Comparison of ENCODE assay signal across 1 cellular context in the genomic region with DNA sequence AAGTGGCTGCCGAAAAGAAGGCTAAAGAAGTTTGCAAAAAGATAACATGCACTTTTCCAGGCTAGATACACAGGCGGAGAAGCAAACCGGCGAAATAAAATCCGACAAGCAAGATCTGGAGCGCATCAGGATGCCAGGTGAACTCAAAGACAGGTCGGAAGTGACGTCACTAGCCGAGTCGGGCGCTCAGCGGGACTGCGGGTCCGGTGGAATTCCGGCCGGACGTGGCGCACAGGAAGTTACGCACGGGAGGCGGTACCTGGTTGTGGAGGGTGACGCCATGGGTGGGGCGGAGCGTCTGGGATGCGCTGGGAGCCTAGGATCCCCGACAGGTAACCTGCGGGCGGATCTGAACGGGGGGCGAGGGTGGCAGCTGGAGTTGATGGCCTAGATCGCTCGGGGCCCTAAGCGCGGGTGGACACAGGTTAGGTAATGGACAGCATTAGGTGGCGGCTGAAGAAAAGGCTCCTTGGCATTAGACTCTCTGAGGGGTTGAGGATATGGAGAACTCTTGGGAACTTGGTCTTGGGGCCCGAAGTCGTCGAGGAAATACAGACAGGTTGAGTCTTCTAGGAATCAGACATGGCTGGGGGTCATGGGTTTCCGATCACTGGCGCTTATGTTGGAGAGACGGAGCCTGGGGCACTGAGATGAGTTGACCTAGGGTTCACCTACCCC.
TF ChIP-seq lines count a peak whose summit lies in the region.

No MANE protein-coding gene starts in this region.

TF ChIP-seq in HepG2, 621 proteins besides CTCF, POLR2A, EP300 and RAD21 (continued from another document and continues in another):
- TF ChIP-seq, protein P1, sequence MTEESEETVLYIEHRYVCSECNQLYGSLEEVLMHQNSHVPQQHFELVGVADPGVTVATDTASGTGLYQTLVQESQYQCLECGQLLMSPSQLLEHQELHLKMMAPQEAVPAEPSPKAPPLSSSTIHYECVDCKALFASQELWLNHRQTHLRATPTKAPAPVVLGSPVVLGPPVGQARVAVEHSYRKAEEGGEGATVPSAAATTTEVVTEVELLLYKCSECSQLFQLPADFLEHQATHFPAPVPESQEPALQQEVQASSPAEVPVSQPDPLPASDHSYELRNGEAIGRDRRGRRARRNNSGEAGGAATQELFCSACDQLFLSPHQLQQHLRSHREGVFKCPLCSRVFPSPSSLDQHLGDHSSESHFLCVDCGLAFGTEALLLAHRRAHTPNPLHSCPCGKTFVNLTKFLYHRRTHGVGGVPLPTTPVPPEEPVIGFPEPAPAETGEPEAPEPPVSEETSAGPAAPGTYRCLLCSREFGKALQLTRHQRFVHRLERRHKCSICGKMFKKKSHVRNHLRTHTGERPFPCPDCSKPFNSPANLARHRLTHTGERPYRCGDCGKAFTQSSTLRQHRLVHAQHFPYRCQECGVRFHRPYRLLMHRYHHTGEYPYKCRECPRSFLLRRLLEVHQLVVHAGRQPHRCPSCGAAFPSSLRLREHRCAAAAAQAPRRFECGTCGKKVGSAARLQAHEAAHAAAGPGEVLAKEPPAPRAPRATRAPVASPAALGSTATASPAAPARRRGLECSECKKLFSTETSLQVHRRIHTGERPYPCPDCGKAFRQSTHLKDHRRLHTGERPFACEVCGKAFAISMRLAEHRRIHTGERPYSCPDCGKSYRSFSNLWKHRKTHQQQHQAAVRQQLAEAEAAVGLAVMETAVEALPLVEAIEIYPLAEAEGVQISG (CRISPR knock-in tag; IDR thresholded peaks at IDR 0.05) = peak; percentile 91
- TF ChIP-seq ZNF232 (CRISPR knock-in tag; IDR thresholded peaks at IDR 0.05; ENCODE audit: borderline replicate concordance) = no peak
- no peak for TF ChIP-seq MIER2 (CRISPR knock-in tag; IDR thresholded peaks at IDR 0.05)
- no peak for TF ChIP-seq SETDB1 (CRISPR knock-in tag; IDR thresholded peaks at IDR 0.05; ENCODE audit: borderline replicate concordance)
- TF ChIP-seq PHF5A (CRISPR knock-in tag; IDR thresholded peaks at IDR 0.05; ENCODE audit: low read depth, unreplicated experiment) = no peak
- TF ChIP-seq, protein P2, sequence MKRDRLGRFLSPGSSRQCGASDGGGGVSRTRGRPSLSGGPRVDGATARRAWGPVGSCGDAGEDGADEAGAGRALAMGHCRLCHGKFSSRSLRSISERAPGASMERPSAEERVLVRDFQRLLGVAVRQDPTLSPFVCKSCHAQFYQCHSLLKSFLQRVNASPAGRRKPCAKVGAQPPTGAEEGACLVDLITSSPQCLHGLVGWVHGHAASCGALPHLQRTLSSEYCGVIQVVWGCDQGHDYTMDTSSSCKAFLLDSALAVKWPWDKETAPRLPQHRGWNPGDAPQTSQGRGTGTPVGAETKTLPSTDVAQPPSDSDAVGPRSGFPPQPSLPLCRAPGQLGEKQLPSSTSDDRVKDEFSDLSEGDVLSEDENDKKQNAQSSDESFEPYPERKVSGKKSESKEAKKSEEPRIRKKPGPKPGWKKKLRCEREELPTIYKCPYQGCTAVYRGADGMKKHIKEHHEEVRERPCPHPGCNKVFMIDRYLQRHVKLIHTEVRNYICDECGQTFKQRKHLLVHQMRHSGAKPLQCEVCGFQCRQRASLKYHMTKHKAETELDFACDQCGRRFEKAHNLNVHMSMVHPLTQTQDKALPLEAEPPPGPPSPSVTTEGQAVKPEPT (CRISPR knock-in tag; IDR thresholded peaks at IDR 0.05; ENCODE audit: low read depth) = no peak
- no peak for TF ChIP-seq ZMYM3 (CRISPR knock-in tag; IDR thresholded peaks at IDR 0.05)
- peak; percentile 72; the same call in 1 of the 2 replicates for TF ChIP-seq SIN3B (IDR thresholded peaks at IDR 0.05; ENCODE audit: low read length)
- no peak for TF ChIP-seq ELF3 (CRISPR knock-in tag; IDR thresholded peaks at IDR 0.05)
- no peak for TF ChIP-seq U2AF1 (optimal IDR thresholded peaks at IDR 0.05; ENCODE audit: low read depth, low read length)
- peak; percentile 61; the same call in 1 of the 2 replicates for TF ChIP-seq ZNF766 (CRISPR knock-in tag; IDR thresholded peaks at IDR 0.05; ENCODE audit: borderline replicate concordance)
- TF ChIP-seq ZNF883 (CRISPR knock-in tag; IDR thresholded peaks at IDR 0.05; ENCODE audit: not compliant biosample characterization) = peak; percentile 64
- TF ChIP-seq, protein P3, sequence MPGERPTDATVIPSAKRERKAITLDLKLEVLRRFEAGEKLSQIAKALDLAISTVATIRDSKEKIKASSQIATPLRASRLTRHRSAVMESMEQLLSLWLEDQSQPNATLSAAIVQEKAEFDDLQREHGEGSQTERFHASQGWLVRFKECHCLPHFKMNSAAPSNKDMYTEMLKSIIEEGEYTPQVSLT (CRISPR knock-in tag; IDR thresholded peaks at IDR 0.05; ENCODE audit: borderline replicate concordance, low read depth) = no peak
- TF ChIP-seq HIVEP1 (CRISPR knock-in tag; IDR thresholded peaks at IDR 0.05) = 0 out of 2 replicates have a peak, but pooled peaks have one; percentile 26
- TF ChIP-seq YY1 (IDR thresholded peaks at IDR 0.05; ENCODE audit: insufficient read depth, insufficient replicate concordance, low read depth, low read length) = peak; percentile 53
- peak; percentile 68; the same call in 1 of the 2 replicates for TF ChIP-seq ARNT2 (CRISPR knock-in tag; IDR thresholded peaks at IDR 0.05; ENCODE audit: low read depth)
- TF ChIP-seq, protein P4, sequence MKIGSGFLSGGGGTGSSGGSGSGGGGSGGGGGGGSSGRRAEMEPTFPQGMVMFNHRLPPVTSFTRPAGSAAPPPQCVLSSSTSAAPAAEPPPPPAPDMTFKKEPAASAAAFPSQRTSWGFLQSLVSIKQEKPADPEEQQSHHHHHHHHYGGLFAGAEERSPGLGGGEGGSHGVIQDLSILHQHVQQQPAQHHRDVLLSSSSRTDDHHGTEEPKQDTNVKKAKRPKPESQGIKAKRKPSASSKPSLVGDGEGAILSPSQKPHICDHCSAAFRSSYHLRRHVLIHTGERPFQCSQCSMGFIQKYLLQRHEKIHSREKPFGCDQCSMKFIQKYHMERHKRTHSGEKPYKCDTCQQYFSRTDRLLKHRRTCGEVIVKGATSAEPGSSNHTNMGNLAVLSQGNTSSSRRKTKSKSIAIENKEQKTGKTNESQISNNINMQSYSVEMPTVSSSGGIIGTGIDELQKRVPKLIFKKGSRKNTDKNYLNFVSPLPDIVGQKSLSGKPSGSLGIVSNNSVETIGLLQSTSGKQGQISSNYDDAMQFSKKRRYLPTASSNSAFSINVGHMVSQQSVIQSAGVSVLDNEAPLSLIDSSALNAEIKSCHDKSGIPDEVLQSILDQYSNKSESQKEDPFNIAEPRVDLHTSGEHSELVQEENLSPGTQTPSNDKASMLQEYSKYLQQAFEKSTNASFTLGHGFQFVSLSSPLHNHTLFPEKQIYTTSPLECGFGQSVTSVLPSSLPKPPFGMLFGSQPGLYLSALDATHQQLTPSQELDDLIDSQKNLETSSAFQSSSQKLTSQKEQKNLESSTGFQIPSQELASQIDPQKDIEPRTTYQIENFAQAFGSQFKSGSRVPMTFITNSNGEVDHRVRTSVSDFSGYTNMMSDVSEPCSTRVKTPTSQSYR (CRISPR knock-in tag; IDR thresholded peaks at IDR 0.05; ENCODE audit: borderline replicate concordance) = no peak
- TF ChIP-seq, protein P5, sequence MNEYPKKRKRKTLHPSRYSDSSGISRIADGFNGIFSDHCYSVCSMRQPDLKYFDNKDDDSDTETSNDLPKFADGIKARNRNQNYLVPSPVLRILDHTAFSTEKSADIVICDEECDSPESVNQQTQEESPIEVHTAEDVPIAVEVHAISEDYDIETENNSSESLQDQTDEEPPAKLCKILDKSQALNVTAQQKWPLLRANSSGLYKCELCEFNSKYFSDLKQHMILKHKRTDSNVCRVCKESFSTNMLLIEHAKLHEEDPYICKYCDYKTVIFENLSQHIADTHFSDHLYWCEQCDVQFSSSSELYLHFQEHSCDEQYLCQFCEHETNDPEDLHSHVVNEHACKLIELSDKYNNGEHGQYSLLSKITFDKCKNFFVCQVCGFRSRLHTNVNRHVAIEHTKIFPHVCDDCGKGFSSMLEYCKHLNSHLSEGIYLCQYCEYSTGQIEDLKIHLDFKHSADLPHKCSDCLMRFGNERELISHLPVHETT (CRISPR knock-in tag; conservative IDR thresholded peaks at IDR 0.05) = peak; percentile 87; the same call in 1 of the 2 replicates
- TF ChIP-seq, protein P6, sequence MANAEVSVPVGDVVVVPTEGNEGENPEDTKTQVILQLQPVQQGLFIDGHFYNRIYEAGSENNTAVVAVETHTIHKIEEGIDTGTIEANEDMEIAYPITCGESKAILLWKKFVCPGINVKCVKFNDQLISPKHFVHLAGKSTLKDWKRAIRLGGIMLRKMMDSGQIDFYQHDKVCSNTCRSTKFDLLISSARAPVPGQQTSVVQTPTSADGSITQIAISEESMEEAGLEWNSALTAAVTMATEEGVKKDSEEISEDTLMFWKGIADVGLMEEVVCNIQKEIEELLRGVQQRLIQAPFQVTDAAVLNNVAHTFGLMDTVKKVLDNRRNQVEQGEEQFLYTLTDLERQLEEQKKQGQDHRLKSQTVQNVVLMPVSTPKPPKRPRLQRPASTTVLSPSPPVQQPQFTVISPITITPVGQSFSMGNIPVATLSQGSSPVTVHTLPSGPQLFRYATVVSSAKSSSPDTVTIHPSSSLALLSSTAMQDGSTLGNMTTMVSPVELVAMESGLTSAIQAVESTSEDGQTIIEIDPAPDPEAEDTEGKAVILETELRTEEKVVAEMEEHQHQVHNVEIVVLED (CRISPR knock-in tag; IDR thresholded peaks at IDR 0.05; ENCODE audit: borderline replicate concordance) = peak; percentile 83
- TF ChIP-seq ZNF382 (CRISPR knock-in tag; IDR thresholded peaks at IDR 0.05; ENCODE audit: borderline replicate concordance) = no peak
- TF ChIP-seq ZNF709 (CRISPR knock-in tag; IDR thresholded peaks at IDR 0.05) = peak; percentile 87
- TF ChIP-seq, protein P7, sequence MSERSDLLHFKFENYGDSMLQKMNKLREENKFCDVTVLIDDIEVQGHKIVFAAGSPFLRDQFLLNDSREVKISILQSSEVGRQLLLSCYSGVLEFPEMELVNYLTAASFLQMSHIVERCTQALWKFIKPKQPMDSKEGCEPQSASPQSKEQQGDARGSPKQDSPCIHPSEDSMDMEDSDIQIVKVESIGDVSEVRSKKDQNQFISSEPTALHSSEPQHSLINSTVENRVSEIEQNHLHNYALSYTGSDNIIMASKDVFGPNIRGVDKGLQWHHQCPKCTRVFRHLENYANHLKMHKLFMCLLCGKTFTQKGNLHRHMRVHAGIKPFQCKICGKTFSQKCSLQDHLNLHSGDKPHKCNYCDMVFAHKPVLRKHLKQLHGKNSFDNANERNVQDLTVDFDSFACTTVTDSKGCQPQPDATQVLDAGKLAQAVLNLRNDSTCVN (CRISPR knock-in tag; IDR thresholded peaks at IDR 0.05; ENCODE audit: borderline replicate concordance) = no peak
- TF ChIP-seq ZNF577 (CRISPR knock-in tag; IDR thresholded peaks at IDR 0.05; ENCODE audit: borderline replicate concordance, low read depth) = no peak
- TF ChIP-seq ZNF225 (CRISPR knock-in tag; IDR thresholded peaks at IDR 0.05) = peak; percentile 59; the same call in 1 of the 2 replicates
- peak; percentile 69 for TF ChIP-seq BRD4 (CRISPR knock-in tag; IDR thresholded peaks at IDR 0.05)
- no peak for TF ChIP-seq MYNN (CRISPR knock-in tag; IDR thresholded peaks at IDR 0.05; ENCODE audit: low read depth)
- TF ChIP-seq, protein P8, sequence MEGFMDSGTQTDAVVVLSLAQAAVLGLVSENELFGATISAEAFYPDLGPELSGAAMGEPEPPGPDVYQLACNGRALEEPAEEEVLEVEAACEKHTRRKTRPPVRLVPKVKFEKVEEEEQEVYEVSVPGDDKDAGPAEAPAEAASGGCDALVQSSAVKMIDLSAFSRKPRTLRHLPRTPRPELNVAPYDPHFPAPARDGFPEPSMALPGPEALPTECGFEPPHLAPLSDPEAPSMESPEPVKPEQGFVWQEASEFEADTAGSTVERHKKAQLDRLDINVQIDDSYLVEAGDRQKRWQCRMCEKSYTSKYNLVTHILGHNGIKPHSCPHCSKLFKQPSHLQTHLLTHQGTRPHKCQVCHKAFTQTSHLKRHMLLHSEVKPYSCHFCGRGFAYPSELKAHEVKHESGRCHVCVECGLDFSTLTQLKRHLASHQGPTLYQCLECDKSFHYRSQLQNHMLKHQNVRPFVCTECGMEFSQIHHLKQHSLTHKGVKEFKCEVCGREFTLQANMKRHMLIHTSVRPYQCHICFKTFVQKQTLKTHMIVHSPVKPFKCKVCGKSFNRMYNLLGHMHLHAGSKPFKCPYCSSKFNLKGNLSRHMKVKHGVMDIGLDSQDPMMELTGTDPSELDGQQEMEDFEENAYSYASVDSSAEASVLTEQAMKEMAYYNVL (CRISPR knock-in tag; IDR thresholded peaks at IDR 0.05; ENCODE audit: borderline replicate concordance) = no peak
- no peak for TF ChIP-seq SRY (CRISPR knock-in tag; IDR thresholded peaks at IDR 0.05)
- no peak for TF ChIP-seq ZNF713 (CRISPR knock-in tag; IDR thresholded peaks at IDR 0.05)
- TF ChIP-seq SKI (IDR thresholded peaks at IDR 0.05; ENCODE audit: partially characterized antibody) = no peak
- TF ChIP-seq, protein P9, sequence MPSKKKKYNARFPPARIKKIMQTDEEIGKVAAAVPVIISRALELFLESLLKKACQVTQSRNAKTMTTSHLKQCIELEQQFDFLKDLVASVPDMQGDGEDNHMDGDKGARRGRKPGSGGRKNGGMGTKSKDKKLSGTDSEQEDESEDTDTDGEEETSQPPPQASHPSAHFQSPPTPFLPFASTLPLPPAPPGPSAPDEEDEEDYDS (CRISPR knock-in tag; IDR thresholded peaks at IDR 0.05) = peak; percentile 59
- TF ChIP-seq ZBTB21 (CRISPR knock-in tag; IDR thresholded peaks at IDR 0.05) = peak; percentile 99
- TF ChIP-seq, protein P10, sequence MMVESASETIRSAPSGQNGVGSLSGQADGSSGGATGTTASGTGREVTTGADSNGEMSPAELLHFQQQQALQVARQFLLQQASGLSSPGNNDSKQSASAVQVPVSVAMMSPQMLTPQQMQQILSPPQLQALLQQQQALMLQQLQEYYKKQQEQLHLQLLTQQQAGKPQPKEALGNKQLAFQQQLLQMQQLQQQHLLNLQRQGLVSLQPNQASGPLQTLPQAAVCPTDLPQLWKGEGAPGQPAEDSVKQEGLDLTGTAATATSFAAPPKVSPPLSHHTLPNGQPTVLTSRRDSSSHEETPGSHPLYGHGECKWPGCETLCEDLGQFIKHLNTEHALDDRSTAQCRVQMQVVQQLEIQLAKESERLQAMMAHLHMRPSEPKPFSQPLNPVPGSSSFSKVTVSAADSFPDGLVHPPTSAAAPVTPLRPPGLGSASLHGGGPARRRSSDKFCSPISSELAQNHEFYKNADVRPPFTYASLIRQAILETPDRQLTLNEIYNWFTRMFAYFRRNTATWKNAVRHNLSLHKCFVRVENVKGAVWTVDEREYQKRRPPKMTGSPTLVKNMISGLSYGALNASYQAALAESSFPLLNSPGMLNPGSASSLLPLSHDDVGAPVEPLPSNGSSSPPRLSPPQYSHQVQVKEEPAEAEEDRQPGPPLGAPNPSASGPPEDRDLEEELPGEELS (CRISPR knock-in tag; IDR thresholded peaks at IDR 0.05) = no peak
